Comparison of ENCODE assay signal across 13 cellular contexts in genomic region chr16:73298562-73298961, GRCh38.
DNase-seq lines count a peak whose midpoint lies in the region; TF ChIP-seq lines count a peak whose summit lies in the region.
"Had no signal": no experiment of that assay in that cellular context is flagged by ENCODE, and none has a peak within 500 bp of the region (broad histone marks: within the 10 kb centered on the region; RNA-seq: fewer than 3 reads in every experiment).

No MANE protein-coding gene starts in this region.

- no peaks in the 10 kb centered on the region for H3K79me2 ChIP-seq in fibroblast of lung (ENCODE audit: control insufficient read depth, insufficient read depth, low read length)

- H2AFZ ChIP-seq in fibroblast of lung (ENCODE audit: low read length): no peak overlapping the region

- no peaks in the 10 kb centered on the region for H4K20me1 ChIP-seq in fibroblast of lung (ENCODE audit: control insufficient read depth, extremely low read depth, insufficient read depth, low read length)

- no peak for TF ChIP-seq CTCF in fibroblast of lung (conservative IDR thresholded peaks at IDR 0.05 in 1 of 2, IDR thresholded peaks at IDR 0.05 in 1 of 2; ENCODE audit: low read depth in 1 of 2, low read length in 2 of 2)

- H3K27ac ChIP-seq in fibroblast of lung (ENCODE audit: insufficient read depth, low read length): no peak overlapping the region

- H3K4me1 ChIP-seq in fibroblast of lung (ENCODE audit: control insufficient read depth, extremely low read depth, insufficient read depth, low read length): no peaks in the 10 kb centered on the region

- no peak overlapping the region for H3K4me2 ChIP-seq in fibroblast of lung (ENCODE audit: extremely low read depth, insufficient read depth, low read length)

- no peaks in the 10 kb centered on the region for H3K36me3 ChIP-seq in fibroblast of lung (ENCODE audit: control insufficient read depth, insufficient read depth, low read length)

- no peaks in the 10 kb centered on the region for H3K9me3 ChIP-seq in fibroblast of lung (ENCODE audit: control insufficient read depth, insufficient read depth, low read depth, low read length)

- H3K4me3 ChIP-seq in fibroblast of lung (replicated peaks in 1 of 4; ENCODE audit: control extremely low read depth in 1 of 4, insufficient read depth in 1 of 4, low read depth in 3 of 4, low read length in 4 of 4): no peak overlapping the region

- no peaks in the 10 kb centered on the region for H3K27me3 ChIP-seq in fibroblast of lung (ENCODE audit: control insufficient read depth, insufficient read depth, low read length)

- DNase-seq in NCI-H2227 (lab: John Stamatoyannopoulos, UW; ENCODE audit: unreplicated experiment) (peak; percentile 2), NCI-H2227 treated with DMSO at 0.1 percent for 48 hours (lab: John Stamatoyannopoulos, UW) (no peak), M059J (ENCODE audit: low read depth) (peak; percentile 76), fibroblast of lung (ENCODE audit: low read depth in 2 of 2) (peak; percentile 21 to 36), renal cortical epithelial cell (ENCODE audit: low read depth) (peak; percentile 17), HPDE6-E6E7 (ENCODE audit: extremely low spot score) (no peak), NCI-H526 treated with DMSO at 0.1 percent for 48 hours (lab: John Stamatoyannopoulos, UW) (no peak)
- no peak for DNase-seq in activated CD4-positive, CD25-positive, alpha-beta regulatory T cell treated with anti-CD3 and anti-CD28 coated beads, Interleukin-2, amount 50 U/mL, for 72 hours
- DNase-seq: 8988T; activated naive CD4-positive, alpha-beta T cell treated with Interleukin-2 at 50 U/mL for 16 hours; NCI-H1930; retina; T-helper 2 cell had no signal

- H3K9ac ChIP-seq in fibroblast of lung (ENCODE audit: insufficient read depth, low read length): no peak overlapping the region

Comparison
In these comparisons a context has a peak if more than half of its experiments do, and no peak if none do; other contexts are left out.
1. DNase-seq: peak in NCI-H2227 (single experiment), M059J (single experiment), fibroblast of lung (2 of 2) and renal cortical epithelial cell (single experiment); none in NCI-H2227 treated with DMSO at 0.1 percent for 48 hours (single experiment), activated CD4-positive, CD25-positive, alpha-beta regulatory T cell treated with anti-CD3 and anti-CD28 coated beads, Interleukin-2, amount 50 U/mL, for 72 hours (single experiment), HPDE6-E6E7 (single experiment) and NCI-H526 treated with DMSO at 0.1 percent for 48 hours (single experiment).